ENCODE assay signal across 14 cellular contexts in genomic region chr20:41027366-41027765, GRCh38. TPM values are rescaled to one million over a fixed set of nuclear protein-coding genes. Genes with fewer than 3 reads are reported as not detected.
DNase-seq lines count a peak whose midpoint lies in the region; ATAC-seq, FAIRE-seq and TF ChIP-seq lines count a peak whose summit lies in the region.
"Had no signal": no experiment of that assay in that cellular context is flagged by ENCODE, and none has a peak within 500 bp of the region (broad histone marks: within the 10 kb centered on the region; RNA-seq: fewer than 3 reads in every experiment).

No MANE protein-coding gene starts in this region.

- H4K20me1 ChIP-seq in GM12878 (ENCODE audit: control insufficient read depth, insufficient read depth) = no peaks in the 10 kb centered on the region

- RAD21 ChIA-PET in GM12878 (lab: Charles Lee; ENCODE audit: unreplicated experiment) = interaction anchor here (1.0 to 27.8 kb wide), 3 partner anchors 20 to 58 kb away, joined by 3 to 696 read pairs (median 6); no protein-coding TSS in a partner anchor

- no peaks in the 10 kb centered on the region for H3K36me3 ChIP-seq in GM12878 (ENCODE audit: control insufficient read depth in 2 of 2, insufficient read depth in 2 of 2, low read length in 1 of 2)
- peaks cover 19% of the 10 kb centered on the region for H3K36me3 ChIP-seq in neuron (ENCODE audit: insufficient read depth, low read length)
- H3K36me3 ChIP-seq: prostate gland, tibial artery had no signal

- SMC1A ChIA-PET in GM12878 (lab: Charles Lee; ENCODE audit: uncharacterized antibody, unreplicated experiment) = interaction anchor here (0.8 to 9.3 kb wide), 5 partner anchors 15 to 37 kb away, joined by 3 to 104 read pairs (median 4); no protein-coding TSS in a partner anchor

- no peak for FAIRE-seq in GM12878 (lab: Jason Lieb, UNC)

- H2AFZ ChIP-seq in GM12878 (ENCODE audit: control insufficient read depth, low read depth, low read length) (no peak overlapping the region), neuron (ENCODE audit: low read depth, low read length) (no peak overlapping the region)

- peak overlapping the region; percentile 89 for H3K4me3 ChIP-seq in LNCaP clone FGC (ENCODE audit: low read depth, low read length)
- peak overlapping the region; percentile 55; the same call in 1 of the 2 replicates for H3K4me3 ChIP-seq in GM12878
- H3K4me3 ChIP-seq in neuron (ENCODE audit: low read length) = peak overlapping the region; percentile 92
- no peak overlapping the region for H3K4me3 ChIP-seq in foreskin fibroblast (ENCODE audit: low read depth in 1 of 2, low read length in 2 of 2)

- POLR2A ChIA-PET in GM12878 (lab: Charles Lee) = interaction anchor here (0.9 kb wide), 1 partner anchor 15 kb away, joined by 3 read pairs; no protein-coding TSS in a partner anchor

- no peak for TF ChIP-seq EP300 in GM12878 (IDR thresholded peaks at IDR 0.05; ENCODE audit: borderline replicate concordance in 1 of 2, control insufficient read depth in 1 of 2, low read depth in 2 of 2, low read length in 2 of 2)

- TF ChIP-seq CTCF in LNCaP clone FGC (IDR thresholded peaks at IDR 0.05; ENCODE audit: control insufficient read depth, extremely low read depth, insufficient read depth) (no peak), GM12878 (IDR thresholded peaks at IDR 0.05 in 2 of 3, conservative IDR thresholded peaks at IDR 0.05 in 1 of 3; ENCODE audit: control insufficient read depth in 2 of 3, extremely low read depth in 1 of 3, insufficient read depth in 1 of 3, low read depth in 3 of 3, low read length in 3 of 3) (no peak), foreskin fibroblast (IDR thresholded peaks at IDR 0.05; ENCODE audit: low read depth, low read length) (no peak)

- ATAC-seq in GM12878 (no peak), GM19351 (IDR thresholded peaks at IDR 0.05; ENCODE audit: unreplicated experiment) (no peak)

- intact Hi-C loops in GM12878 (cut with micrococcal nuclease; ENCODE audit: unreplicated experiment) = no loop called here

- in situ Hi-C loops in GM12878 (cut with MboI) = no loop called here

- H3K27ac ChIP-seq in GM12878 (ENCODE audit: control insufficient read depth, insufficient read depth) = no peak overlapping the region
- H3K27ac ChIP-seq: 22Rv1 had no signal

- DNase-seq in NCI-H82 (lab: John Stamatoyannopoulos, UW) (peak; percentile 47), NCI-H82 treated with DMSO at 0.1 percent for 48 hours (lab: John Stamatoyannopoulos, UW; ENCODE audit: unreplicated experiment) (no peak), LNCaP clone FGC (ENCODE audit: low read depth) (no peak), GM12878 (ENCODE audit: low read depth, low spot score) (no peak), foreskin fibroblast (no peak), activated gamma-delta T cell treated with Interleukin-2 at 50 U/mL for 16 hours (no peak)
- DNase-seq: KBM-7, left cardiac atrium, SIG-M5, tibial artery had no signal

- CTCF ChIA-PET in GM12878 (lab: Yijun Ruan, JAX) = interaction anchor here (0.8 to 1.5 kb wide), 4 partner anchors 9 to 205 kb away, joined by 3 to 10 read pairs (median 5); no protein-coding TSS in a partner anchor

- 92% methylated on average over 8 of the region's 8 CpGs for WGBS in GM12878 (ENCODE audit: insufficient coverage, insufficient replicate concordance, low lambda C conversion rate, missing lambda C conversion rate)

- TF ChIP-seq POLR2A in GM12878 (IDR thresholded peaks at IDR 0.05; ENCODE audit: low read depth, low read length) = no peak

- no peak for TF ChIP-seq RAD21 in GM12878 (IDR thresholded peaks at IDR 0.05; ENCODE audit: insufficient read depth, low read depth, low read length)

- H3K4me2 ChIP-seq in GM12878 (ENCODE audit: control insufficient read depth, insufficient read depth) = peak overlapping the region; percentile 92

- peaks cover 5% of the 10 kb centered on the region for H3K4me1 ChIP-seq in GM12878 (ENCODE audit: control insufficient read depth, insufficient read depth, low read length)
- H3K4me1 ChIP-seq in neuron (ENCODE audit: insufficient read depth, low read length) = peaks cover 29% of the 10 kb centered on the region

- no peaks in the 10 kb centered on the region for H3K27me3 ChIP-seq in GM12878 (replicated peaks in 1 of 2; ENCODE audit: control insufficient read depth in 2 of 2, insufficient read depth in 2 of 2, low read length in 1 of 2)
- H3K27me3 ChIP-seq in neuron (ENCODE audit: insufficient read depth, low read length) = no peaks in the 10 kb centered on the region
- H3K27me3 ChIP-seq: tibial artery had no signal

- H3K9me3 ChIP-seq in GM12878 (replicated peaks; ENCODE audit: control insufficient read depth, insufficient read depth, low read length) (no peaks in the 10 kb centered on the region), neuron (ENCODE audit: low read length) (no peaks in the 10 kb centered on the region)
- H3K9me3 ChIP-seq: prostate gland, tibial artery had no signal

- BruUV-seq in GM12878 (replicated peaks; lab: Mats Ljungman, UMichigan) = no TSS peak

- H3K9ac ChIP-seq in GM12878 (ENCODE audit: control insufficient read depth, insufficient read depth, low read length) = no peak overlapping the region; the same call in 1 of the 2 replicates

- H3K79me2 ChIP-seq in GM12878 (ENCODE audit: control insufficient read depth, insufficient read depth, low read length) = peaks cover 38% of the 10 kb centered on the region

TF ChIP-seq in GM12878, 131 proteins besides CTCF, POLR2A, EP300 and RAD21:
- TF ChIP-seq, protein P1, sequence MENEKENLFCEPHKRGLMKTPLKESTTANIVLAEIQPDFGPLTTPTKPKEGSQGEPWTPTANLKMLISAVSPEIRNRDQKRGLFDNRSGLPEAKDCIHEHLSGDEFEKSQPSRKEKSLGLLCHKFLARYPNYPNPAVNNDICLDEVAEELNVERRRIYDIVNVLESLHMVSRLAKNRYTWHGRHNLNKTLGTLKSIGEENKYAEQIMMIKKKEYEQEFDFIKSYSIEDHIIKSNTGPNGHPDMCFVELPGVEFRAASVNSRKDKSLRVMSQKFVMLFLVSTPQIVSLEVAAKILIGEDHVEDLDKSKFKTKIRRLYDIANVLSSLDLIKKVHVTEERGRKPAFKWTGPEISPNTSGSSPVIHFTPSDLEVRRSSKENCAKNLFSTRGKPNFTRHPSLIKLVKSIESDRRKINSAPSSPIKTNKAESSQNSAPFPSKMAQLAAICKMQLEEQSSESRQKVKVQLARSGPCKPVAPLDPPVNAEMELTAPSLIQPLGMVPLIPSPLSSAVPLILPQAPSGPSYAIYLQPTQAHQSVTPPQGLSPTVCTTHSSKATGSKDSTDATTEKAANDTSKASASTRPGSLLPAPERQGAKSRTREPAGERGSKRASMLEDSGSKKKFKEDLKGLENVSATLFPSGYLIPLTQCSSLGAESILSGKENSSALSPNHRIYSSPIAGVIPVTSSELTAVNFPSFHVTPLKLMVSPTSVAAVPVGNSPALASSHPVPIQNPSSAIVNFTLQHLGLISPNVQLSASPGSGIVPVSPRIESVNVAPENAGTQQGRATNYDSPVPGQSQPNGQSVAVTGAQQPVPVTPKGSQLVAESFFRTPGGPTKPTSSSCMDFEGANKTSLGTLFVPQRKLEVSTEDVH (IDR thresholded peaks at IDR 0.05; ENCODE audit: low read depth, partially characterized antibody) = no peak
- no peak for TF ChIP-seq TBL1XR1 (IDR thresholded peaks at IDR 0.05; ENCODE audit: low read depth, low read length)
- no peak for TF ChIP-seq ZBED1 (IDR thresholded peaks at IDR 0.05; ENCODE audit: borderline replicate concordance)
- no peak for TF ChIP-seq MYC (IDR thresholded peaks at IDR 0.05; ENCODE audit: insufficient read depth, insufficient read length, insufficient replicate concordance, low read length, severe bottlenecking)
- no peak for TF ChIP-seq FOXK2 (IDR thresholded peaks at IDR 0.05)
- no peak for TF ChIP-seq MYB (IDR thresholded peaks at IDR 0.05; ENCODE audit: borderline replicate concordance, low read depth, low read length)
- TF ChIP-seq GABPA (IDR thresholded peaks at IDR 0.05; ENCODE audit: low read depth) = no peak
- TF ChIP-seq KLF5 (IDR thresholded peaks at IDR 0.05; ENCODE audit: partially characterized antibody) = no peak
- no peak for TF ChIP-seq BCL11A (IDR thresholded peaks at IDR 0.05; ENCODE audit: low read depth, low read length)

RNA-seq across cellular contexts. Expression of gene TOP1, which starts 1.3 kb away (rescaled TPM):
- 14.9 and 16.0 TPM in 2 replicates for total RNA-seq in GM12878 (2013; cell fraction: nucleolus; rRNA removed)
- total RNA-seq in GM12878 (2014; rRNA removed) = 21.5 and 24.0 TPM in 2 replicates
- 47.1 and 51.6 TPM in 2 replicates for total RNA-seq in GM12878 (2014; rRNA removed; fragmentation: Illumina TruSeq; extraction: Trizol)
- 91.7 and 97.4 TPM in 2 replicates for total RNA-seq in GM12878 (2021)
- polyA plus RNA-seq in GM12878 (2011; ENCODE audit: low read depth) = 41.2 TPM
- polyA plus RNA-seq in GM12878 (2011; rRNA removed) = 25.1 and 33.8 TPM in 2 replicates
- 13.6 and 19.6 TPM in 2 replicates for polyA plus RNA-seq in GM12878 (2011; cell fraction: cytosol; rRNA removed)
- 20.3 and 33.7 TPM in 2 replicates for polyA plus RNA-seq in GM12878 (2011; cell fraction: nucleus; rRNA removed)
- polyA plus RNA-seq in GM12878 (2012) = 53.5 and 59.9 TPM in 2 replicates
- polyA plus RNA-seq in GM12878 (2014; fragmentation: Illumina TruSeq; extraction: Trizol) = 128 and 159 TPM in 2 replicates
- 10 to 100 TPM; 36.1 to 47.6 TPM for polyA plus RNA-seq in GM12878 (2014; fragmentation: Nextera tagmentation; extraction: Ambion mirVana)
- polyA plus RNA-seq in GM12878 (2014; rRNA removed) = 34.5 and 35.4 TPM in 2 replicates
- polyA plus RNA-seq in GM12878 (2016; fragmentation: Nextera tagmentation; extraction: Ambion mirVana) = 10 to 100 TPM; 57.0 to 59.9 TPM
- polyA minus RNA-seq in GM12878 (2011; rRNA and poly(A)+ RNA removed) = 13.7 and 17.7 TPM in 2 replicates
- 24.7 and 26.9 TPM in 2 replicates for polyA minus RNA-seq in GM12878 (2011; cell fraction: cytosol; rRNA and poly(A)+ RNA removed)
- polyA minus RNA-seq in GM12878 (2011; cell fraction: nucleus; rRNA and poly(A)+ RNA removed) = 8.0 and 13.6 TPM in 2 replicates

Comparison
In these comparisons a context has a peak if more than half of its experiments do, and no peak if none do; other contexts are left out.
1. H3K4me3 ChIP-seq: peak in LNCaP clone FGC (single experiment), GM12878 (single experiment) and neuron (single experiment); none in foreskin fibroblast (0 of 2).